Comparison of ENCODE assay signal across 8 cellular contexts in the genomic region with DNA sequence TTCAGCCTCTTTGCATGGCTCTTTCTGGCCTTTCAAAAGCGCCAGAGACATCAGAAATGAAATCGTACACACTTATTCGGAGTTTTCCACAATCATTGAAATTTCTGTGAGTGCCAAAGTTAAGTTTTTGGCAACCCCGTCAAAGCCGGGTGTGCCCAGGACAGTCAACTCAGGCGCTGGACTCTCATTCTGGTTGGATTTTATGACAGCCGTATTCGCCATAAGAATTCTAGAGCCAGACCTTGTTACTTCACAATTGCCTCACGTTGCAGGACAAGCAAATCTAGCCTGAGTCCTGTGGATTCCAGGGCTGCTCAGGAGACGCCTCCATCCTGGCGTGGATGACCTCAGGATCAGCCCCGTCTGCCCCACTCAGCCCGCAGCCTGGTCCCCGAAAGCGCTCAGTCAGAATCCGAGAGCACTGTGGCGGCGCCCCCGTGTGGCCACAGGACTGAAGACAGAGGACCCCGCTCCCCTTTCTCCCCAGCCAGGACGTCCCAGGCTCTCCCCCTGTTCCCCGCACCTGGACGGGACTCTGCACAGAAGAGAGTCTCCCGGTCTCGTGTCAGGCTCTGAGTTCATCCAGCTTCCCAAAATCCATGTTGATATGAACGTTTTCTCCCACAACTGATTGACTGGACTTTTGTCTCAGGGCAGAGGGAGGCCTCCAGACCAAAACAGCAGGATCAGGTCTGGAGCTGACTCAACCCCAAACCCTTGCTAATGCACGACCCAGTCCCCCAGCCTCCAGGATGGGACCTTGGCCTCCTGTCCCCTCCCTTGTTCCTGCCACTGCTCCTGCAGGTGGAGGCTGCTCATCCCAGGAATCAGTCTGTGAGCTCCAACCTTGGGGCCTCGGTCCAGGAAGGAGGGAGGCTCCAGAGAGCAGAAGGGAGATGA. TPM values are rescaled to one million over a fixed set of nuclear protein-coding genes. Genes with fewer than 3 reads are reported as not detected.
DNase-seq lines count a peak whose midpoint lies in the region; ATAC-seq and TF ChIP-seq lines count a peak whose summit lies in the region.

No MANE protein-coding gene starts in this region.

- peaks cover 5% of the 10 kb centered on the region for H3K4me1 ChIP-seq in stomach smooth muscle (ENCODE audit: control insufficient read depth, insufficient read depth, low read length)

- peak; percentile 85 for DNase-seq in AG08396 (ENCODE audit: low spot score)
- DNase-seq in NOMO-1 treated with dmso at 0.1 percent for 144 hours (lab: John Stamatoyannopoulos, UW; ENCODE audit: unreplicated experiment): peak; percentile 26
- peak; percentile 95 for DNase-seq in activated CD8-positive, alpha-beta memory T cell treated with anti-CD3 and anti-CD28 coated beads, Interleukin-2, amount 50 U/mL, for 48 hours
- DNase-seq in fibroblast of mammary gland (ENCODE audit: low read depth): peak; percentile 47
- peak; percentile 78 for DNase-seq in natural killer cell

- no peaks in the 10 kb centered on the region for H3K9me3 ChIP-seq in stomach smooth muscle (ENCODE audit: control insufficient read depth in 2 of 2, low read length in 2 of 2)

- H3K4me3 Mint-ChIP-seq in natural killer cell: no peak overlapping the region

- peak; percentile 94 to 99 (median 98) for ATAC-seq in natural killer cell
- ATAC-seq in HG03139 (IDR thresholded peaks at IDR 0.05; ENCODE audit: unreplicated experiment): no peak

- H3K36me3 ChIP-seq in stomach smooth muscle (ENCODE audit: control insufficient read depth in 2 of 2, insufficient read depth in 2 of 2, low read length in 2 of 2): no peaks in the 10 kb centered on the region

- no peak overlapping the region for H3K27ac Mint-ChIP-seq in natural killer cell

- H3K36me3 Mint-ChIP-seq in natural killer cell: peaks cover 11% of the 10 kb centered on the region

- H3K4me3 ChIP-seq in fibroblast of mammary gland (ENCODE audit: control insufficient read depth, low read depth, low read length): no peak overlapping the region
- H3K4me3 ChIP-seq in stomach smooth muscle (ENCODE audit: low read length in 2 of 2): peak overlapping the region; percentile 24 to 66

- no peak overlapping the region for H3K27ac ChIP-seq in stomach smooth muscle (ENCODE audit: low read length)

- H3K27me3 ChIP-seq in stomach smooth muscle (ENCODE audit: control insufficient read depth in 1 of 2, insufficient read depth in 2 of 2, low read length in 2 of 2): no peaks in the 10 kb centered on the region

- H3K4me1 Mint-ChIP-seq in natural killer cell: peaks cover 12 to 13% of the 10 kb centered on the region in 2 donors

- no peak overlapping the region for H3K9ac ChIP-seq in stomach smooth muscle (ENCODE audit: low read length in 2 of 2)

- peaks cover 39 to 68% of the 10 kb centered on the region in 2 donors for H3K27me3 Mint-ChIP-seq in natural killer cell (ENCODE audit: low read depth in 2 of 2)

- intact Hi-C loops in natural killer cell (cut with micrococcal nuclease): loop anchor here (1.0 kb wide), 1 partner anchor 44 kb away; no protein-coding TSS in a partner anchor

- peaks cover 5 to 6% of the 10 kb centered on the region in 2 donors for H3K9me3 Mint-ChIP-seq in natural killer cell

- TF ChIP-seq CTCF in GM12874 (IDR thresholded peaks at IDR 0.05; ENCODE audit: insufficient read depth, low read depth, low read length) (peak; percentile 93), fibroblast of mammary gland (conservative IDR thresholded peaks at IDR 0.05; ENCODE audit: control insufficient read depth, insufficient read depth, low read depth, low read length) (peak; percentile 74), natural killer cell (IDR thresholded peaks at IDR 0.05) (peak; percentile 79)

RNA-seq across cellular contexts. Expression of a gene that starts 38.2 kb away (rescaled TPM):
- 10 to 100 TPM in 2 of 3 donors, 1 to 10 TPM in 1; 9.3 to 19.7 (median 11.4) TPM for total RNA-seq in natural killer cell

RNA-seq across cellular contexts. Expression of a gene that starts 56.3 kb away (rescaled TPM):
- 10 to 100 TPM; 33.5 to 39.0 (median 37.6) TPM for total RNA-seq in natural killer cell

Comparison
In these comparisons a context has a peak if more than half of its experiments do, and no peak if none do; other contexts are left out.
1. DNase-seq: peak in every context shown above with its lines; median percentile 95 in activated CD8-positive, alpha-beta memory T cell treated with anti-CD3 and anti-CD28 coated beads, Interleukin-2, amount 50 U/mL, for 48 hours; 85 in AG08396; 78 in natural killer cell; 47 in fibroblast of mammary gland; 26 in NOMO-1 treated with dmso at 0.1 percent for 144 hours.